ENCODE assay signal across 10 cellular contexts in the genomic region with DNA sequence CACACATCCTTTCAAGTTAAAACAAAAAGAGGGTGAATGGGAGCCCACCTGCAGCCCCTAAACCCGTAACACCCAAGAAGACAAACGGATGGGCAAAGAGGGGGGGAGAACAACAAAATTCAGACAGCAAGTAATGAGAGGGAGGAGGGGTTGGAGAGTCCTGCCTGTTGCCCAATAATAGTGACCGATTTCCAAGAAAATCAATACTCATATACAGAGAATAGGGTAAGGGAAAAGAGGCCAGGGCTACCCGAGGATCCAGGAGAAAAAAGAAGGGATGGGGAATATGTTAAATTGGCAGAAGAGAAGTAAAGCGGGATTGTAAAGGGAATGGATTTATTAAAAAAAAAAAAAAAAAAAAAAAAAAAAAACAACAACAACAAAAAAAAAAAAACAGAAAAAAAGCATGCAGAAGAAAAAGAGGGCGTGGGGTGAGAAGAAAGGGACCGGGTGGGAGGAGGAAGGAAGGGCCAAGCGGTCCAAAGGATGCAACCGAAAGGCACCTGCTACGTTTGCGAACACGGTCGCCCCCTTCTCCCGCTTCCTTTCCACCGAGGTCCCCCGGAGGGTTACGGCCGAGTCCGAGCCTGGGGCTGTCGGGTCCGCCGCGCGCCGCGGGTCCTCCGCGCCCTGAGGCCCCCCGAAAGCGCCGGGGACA. TPM values are rescaled to one million over a fixed set of nuclear protein-coding genes. Genes with fewer than 3 reads are reported as not detected.
DNase-seq lines count a peak whose midpoint lies in the region; ATAC-seq and TF ChIP-seq lines count a peak whose summit lies in the region.
"Had no signal": no experiment of that assay in that cellular context is flagged by ENCODE, and none has a peak within 500 bp of the region (broad histone marks: within the 10 kb centered on the region; RNA-seq: fewer than 3 reads in every experiment).

No MANE protein-coding gene starts in this region.

- no peak overlapping the region for H3K27ac ChIP-seq in HL-60 (replicated peaks)

- ATAC-seq in effector memory CD8-positive, alpha-beta T cell (replicated peaks), result no peak
- ATAC-seq in omental fat pad (ENCODE audit: low FRiP score), result peak; percentile 14

- H3K9me3 ChIP-seq in ES-I3 (ENCODE audit: control insufficient read depth, insufficient read depth, low read length), result 0 out of 2 replicates have a peak, but pooled peaks cover 3% of the 10 kb centered on the region

- peak overlapping the region; percentile 21; the same call in 1 of the 2 replicates for H3K4me3 ChIP-seq in HL-60 (replicated peaks; ENCODE audit: insufficient read depth, low read length)

- no peaks in the 10 kb centered on the region for H3K36me3 Mint-ChIP-seq in effector memory CD8-positive, alpha-beta T cell (ENCODE audit: insufficient read depth)

- no peaks in the 10 kb centered on the region; the same call in 1 of the 2 replicates for H3K4me1 ChIP-seq in ES-I3 (ENCODE audit: insufficient read depth, low read length)

- no peak overlapping the region for H3K27ac Mint-ChIP-seq in effector memory CD8-positive, alpha-beta T cell

- no peak for DNase-seq in HL-60 (ENCODE audit: low read depth in 1 of 2, low spot score in 1 of 2)
- no peak for DNase-seq in effector memory CD8-positive, alpha-beta T cell
- DNase-seq in omental fat pad (ENCODE audit: low spot score), result no peak
- DNase-seq in AG20443 (ENCODE audit: low spot score), result no peak
- no peak for DNase-seq in dedifferentiated amniotic fluid mesenchymal stem cell (ENCODE audit: extremely low spot score)
- DNase-seq in NCI-H1930 (lab: John Stamatoyannopoulos, UW), result no peak
- DNase-seq in hippocampal formation (lab: John Stamatoyannopoulos, UW), result no peak

- peaks cover 40 to 80% of the 10 kb centered on the region in 2 donors for H3K27me3 Mint-ChIP-seq in effector memory CD8-positive, alpha-beta T cell

- peaks cover 31% of the 10 kb centered on the region for H3K27me3 ChIP-seq in HL-60 (ENCODE audit: insufficient read depth, poor library complexity, severe bottlenecking)

- peak overlapping the region; percentile 51 to 76 for H3K4me3 Mint-ChIP-seq in effector memory CD8-positive, alpha-beta T cell

- no peak for TF ChIP-seq CTCF in HL-60 (IDR thresholded peaks at IDR 0.05; ENCODE audit: insufficient read depth, low read length)
- TF ChIP-seq CTCF in omental fat pad (IDR thresholded peaks at IDR 0.05), result no peak

- no peaks in the 10 kb centered on the region for H3K36me3 ChIP-seq in ES-I3 (ENCODE audit: insufficient read depth, low read length)

- peaks cover 7 to 12% of the 10 kb centered on the region in 2 donors for H3K4me1 Mint-ChIP-seq in effector memory CD8-positive, alpha-beta T cell (ENCODE audit: low read depth in 2 of 2)

- H3K9ac ChIP-seq in ES-I3 (ENCODE audit: low read depth, low read length), result peak overlapping the region; percentile 57; the same call in 1 of the 2 replicates

- no peaks in the 10 kb centered on the region for H3K9me3 Mint-ChIP-seq in effector memory CD8-positive, alpha-beta T cell

RNA-seq across cellular contexts. Expression of gene SLC30A10, which starts 0.9 kb away (rescaled TPM):
- not detected for total RNA-seq in omental fat pad
- total RNA-seq: activated CD8-positive, alpha-beta memory T cell treated with anti-CD3 and anti-CD28 coated beads for 36 hours; LHCN-M2 had no signal
